ENCODE assay signal across 1 cellular context in the genomic region with DNA sequence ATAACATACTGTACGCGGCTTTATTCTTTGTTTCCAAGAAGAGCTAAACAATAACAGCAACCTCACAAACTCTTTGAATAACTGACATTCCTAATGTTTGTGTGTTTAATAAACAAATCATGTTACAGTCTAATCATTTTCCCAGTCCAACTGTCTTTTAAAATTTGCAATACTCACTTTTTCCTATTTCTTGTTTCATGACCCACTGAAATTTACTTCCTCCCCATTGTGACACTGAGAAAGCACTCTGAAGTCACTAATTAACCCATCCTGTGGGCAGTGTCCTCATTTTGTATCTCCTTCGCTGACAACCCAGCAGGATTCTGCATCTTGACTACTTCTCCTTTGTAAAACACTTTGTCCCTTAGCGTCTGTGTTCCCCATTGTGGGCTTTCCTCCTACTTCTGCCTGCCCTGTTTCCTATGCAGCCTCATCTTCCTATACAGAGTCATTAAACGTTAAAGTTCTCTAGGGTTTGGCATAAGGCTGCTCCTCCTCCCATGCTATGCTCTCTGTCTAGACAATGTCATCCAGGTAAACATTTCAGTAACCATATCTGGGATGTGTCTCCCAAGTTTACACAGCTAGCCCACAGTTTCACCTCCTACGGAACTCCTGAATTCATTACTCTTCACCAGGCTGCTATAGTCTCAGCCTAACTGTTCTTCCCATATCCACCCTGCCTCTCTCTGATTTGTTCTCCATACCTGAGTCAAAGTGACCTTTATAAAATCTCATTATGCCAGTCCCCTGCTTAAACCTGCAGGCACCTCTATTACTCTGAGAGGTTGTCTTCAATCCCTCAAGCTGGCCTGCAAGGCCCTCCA.
TF ChIP-seq lines count a peak whose summit lies in the region.

No MANE protein-coding gene starts in this region.

TF ChIP-seq in A549, 52 proteins besides CTCF, POLR2A, EP300 and RAD21:
- TF ChIP-seq TFCP2L1 (CRISPR knock-in tag; IDR thresholded peaks at IDR 0.05) (peak; percentile 82; the same call in 1 of the 2 replicates), ZSCAN20 (CRISPR knock-in tag; IDR thresholded peaks at IDR 0.05) (0 out of 2 replicates have a peak, but pooled peaks have one; percentile 52), HOXA7 (CRISPR knock-in tag; IDR thresholded peaks at IDR 0.05) (peak; percentile 81; the same call in 1 of the 2 replicates), SREBF2 (IDR thresholded peaks at IDR 0.05) (no peak), HDAC2 (IDR thresholded peaks at IDR 0.05) (no peak), FOSL2 (IDR thresholded peaks at IDR 0.05) (no peak), FOSL2 (CRISPR knock-in tag; IDR thresholded peaks at IDR 0.05) (peak; percentile 32; the same call in 1 of the 2 replicates), EHF (CRISPR knock-in tag; IDR thresholded peaks at IDR 0.05) (peak; percentile 58; the same call in 1 of the 2 replicates), JUN (IDR thresholded peaks at IDR 0.05) (0 out of 5 replicates have a peak, but pooled peaks of 1 of the 2 experiments have one; percentile 22)
